Comparison of ENCODE assay signal across 15 cellular contexts in the genomic region with DNA sequence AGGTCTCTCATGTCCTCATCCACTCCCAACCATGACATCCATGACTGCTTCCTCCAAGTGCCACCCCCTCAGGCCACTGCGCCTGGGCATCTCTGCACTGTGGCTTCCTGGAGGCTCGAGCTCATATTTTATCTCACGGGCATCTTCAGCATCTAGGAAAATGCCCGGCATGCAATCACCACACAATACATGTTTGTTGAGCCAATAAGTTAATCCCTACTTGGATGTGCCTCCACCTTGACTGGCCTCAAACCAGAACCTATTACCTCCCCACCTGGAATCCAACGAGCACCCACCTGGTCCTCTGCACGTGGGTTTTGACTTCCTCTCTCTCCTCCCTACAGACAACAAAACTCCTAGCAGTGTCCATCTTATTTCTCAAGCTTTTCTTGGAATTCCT.
"Had no signal": no experiment of that assay in that cellular context is flagged by ENCODE, and none has a peak within 500 bp of the region (broad histone marks: within the 10 kb centered on the region; RNA-seq: fewer than 3 reads in every experiment).

No MANE protein-coding gene starts in this region.

- H3K9me3 ChIP-seq: esophagus squamous epithelium, neutrophil, right atrium auricular region, suprapubic skin, thyroid gland had no signal

- H3K4me1 ChIP-seq: thyroid gland had no signal

- DNase-seq: esophagus squamous epithelium; foreskin fibroblast; kidney; left colon; left ventricle myocardium superior; stimulated activated CD4-positive, alpha-beta T cell treated with anti-CD3 and anti-CD28 coated beads, Interleukin-2, amount 100 ng/mL, for 48 hours; stimulated activated naive CD8-positive, alpha-beta T cell treated with anti-CD3 and anti-CD28 coated beads, Interleukin-15, Interleukin-2, amounts not matched to agents 100 U/mL and 50 U/mL, for 24 hours; thyroid gland had no signal

- H3K27ac ChIP-seq: esophagus squamous epithelium, neutrophil, right atrium auricular region, suprapubic skin, thyroid gland had no signal

- H3K36me3 ChIP-seq: esophagus squamous epithelium, neutrophil, right atrium auricular region, suprapubic skin, thyroid gland had no signal

- H3K4me3 Mint-ChIP-seq: dendritic cell treated with granulocyte-macrophage colony-stimulating factor and Interleukin-4, amounts not matched to agents 40 ng/mL and 50 ng/mL, for 4 days; type B pancreatic cell had no signal

- H3K27me3 ChIP-seq: esophagus squamous epithelium, neutrophil, right atrium auricular region, suprapubic skin, thyroid gland had no signal

- H3K4me3 ChIP-seq: esophagus squamous epithelium, lung, right atrium auricular region, smooth muscle cell, suprapubic skin, thyroid gland had no signal

- H3K27ac Mint-ChIP-seq: dendritic cell treated with granulocyte-macrophage colony-stimulating factor and Interleukin-4, amounts not matched to agents 40 ng/mL and 50 ng/mL, for 4 days; type B pancreatic cell had no signal

- H3K27me3 Mint-ChIP-seq: dendritic cell treated with granulocyte-macrophage colony-stimulating factor and Interleukin-4, amounts not matched to agents 40 ng/mL and 50 ng/mL, for 4 days; type B pancreatic cell had no signal

- H3K36me3 Mint-ChIP-seq: type B pancreatic cell had no signal

- H3K9me3 Mint-ChIP-seq: dendritic cell treated with granulocyte-macrophage colony-stimulating factor and Interleukin-4, amounts not matched to agents 40 ng/mL and 50 ng/mL, for 4 days; type B pancreatic cell had no signal

- H3K4me2 ChIP-seq: smooth muscle cell had no signal
